Comparison of ENCODE assay signal across 8 cellular contexts in the genomic region with DNA sequence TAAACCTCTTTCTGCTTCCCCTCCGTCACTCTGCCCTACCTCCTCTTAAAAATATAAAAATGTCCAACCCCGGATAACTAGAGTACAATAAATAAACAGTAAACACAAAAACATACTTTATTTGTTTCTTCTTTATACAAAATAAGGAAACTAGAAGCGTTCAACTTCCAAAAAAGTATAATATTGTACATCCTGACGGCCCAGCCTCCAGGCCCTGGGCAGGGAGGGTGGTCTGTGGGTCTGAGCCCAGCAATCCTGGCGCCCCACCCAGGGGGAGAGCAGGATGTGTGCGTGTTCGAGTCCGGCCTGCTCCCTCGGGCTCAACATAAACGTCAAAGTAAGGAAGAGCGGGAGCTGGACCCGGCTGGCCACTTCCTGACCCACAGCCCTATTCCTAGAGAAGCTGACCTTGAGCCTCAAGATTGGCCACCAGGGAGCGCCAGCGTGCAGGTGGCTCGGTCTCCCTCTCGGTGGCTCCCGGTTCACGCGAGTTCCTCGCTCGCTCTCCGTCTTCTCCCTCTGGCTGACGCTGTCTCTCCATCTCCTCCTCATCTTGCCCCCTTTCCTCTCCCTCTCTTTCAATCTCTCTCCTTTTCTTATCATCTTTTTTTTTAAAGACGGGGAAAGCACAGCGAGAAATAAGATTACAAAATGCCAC. TPM values are rescaled to one million over a fixed set of nuclear protein-coding genes. Genes with fewer than 3 reads are reported as not detected.
DNase-seq lines count a peak whose midpoint lies in the region; ATAC-seq, FAIRE-seq and TF ChIP-seq lines count a peak whose summit lies in the region.

No MANE protein-coding gene starts in this region.

- H3K36me3 ChIP-seq in mammary epithelial cell (ENCODE audit: insufficient read depth, low read length) = no peaks in the 10 kb centered on the region
- no peaks in the 10 kb centered on the region for H3K36me3 ChIP-seq in kidney (ENCODE audit: control insufficient read depth in 1 of 2, insufficient read depth in 2 of 2, low read length in 2 of 2)

- no TSS peak for BruUV-seq in mammary epithelial cell (replicated peaks; lab: Mats Ljungman, UMichigan)

- intact Hi-C loops in mammary epithelial cell (cut with micrococcal nuclease) (loop anchor here (1.0 to 5.0 kb wide), 3 partner anchors 295 to 450 kb away; no protein-coding TSS in a partner anchor), kidney (cut with DNase I) (loop anchor here (10.0 kb wide), 1 partner anchor 453 kb away; no protein-coding TSS in a partner anchor)

- DNase-seq in SIG-M5 treated with dmso at 0.1 percent for 504 hours (lab: John Stamatoyannopoulos, UW; ENCODE audit: unreplicated experiment) = peak; percentile 55
- DNase-seq in SIG-M5 (lab: John Stamatoyannopoulos, UW) = no peak
- DNase-seq in NCI-H2107 treated with DMSO at 0.1 percent for 48 hours (lab: John Stamatoyannopoulos, UW; ENCODE audit: unreplicated experiment) = peak; percentile 61
- DNase-seq in mammary epithelial cell = peak; percentile 57
- peak; percentile 86 for DNase-seq in kidney
- peak; percentile 56 to 70 for DNase-seq in stimulated activated CD4-positive, alpha-beta T cell treated with anti-CD3 and anti-CD28 coated beads, Interleukin-1b, Interleukin-23, amount 100 ng/mL, for 4 hours (ENCODE audit: low read depth in 2 of 2)

- H2AFZ ChIP-seq in mammary epithelial cell (ENCODE audit: low read depth, low read length) = peak overlapping the region; percentile 57

- CTCF ChIA-PET in mammary epithelial cell (lab: Charles Lee; ENCODE audit: low non-redundant PET) = interaction anchor here (0.7 kb wide), 1 partner anchor 13 kb away, joined by 5 read pairs; no protein-coding TSS in a partner anchor

- in situ Hi-C loops in mammary epithelial cell (cut with MboI; ENCODE audit: low sequenced_read_pairs in 2 of 2) = loop anchor here (10.0 to 25.0 kb wide), 2 partner anchors 450 to 453 kb away; no protein-coding TSS in a partner anchor

- H3K4me3 ChIP-seq in WI38 (ENCODE audit: low read depth, low read length) (no peak overlapping the region), mammary epithelial cell (replicated peaks in 1 of 3; ENCODE audit: insufficient read depth in 1 of 3, low read depth in 2 of 3, low read length in 3 of 3) (peak overlapping the region in 2 of 3 experiments; percentile 27 to 31), kidney (ENCODE audit: low read length in 2 of 2) (no peak overlapping the region)

- H3K79me2 ChIP-seq in mammary epithelial cell (ENCODE audit: insufficient read depth, low read length) = no peaks in the 10 kb centered on the region

- no peak overlapping the region for H3K27ac ChIP-seq in mammary epithelial cell (ENCODE audit: insufficient read depth, low read depth, low read length)
- no peak overlapping the region for H3K27ac ChIP-seq in kidney (ENCODE audit: low read depth in 2 of 2, low read length in 2 of 2)

- H3K4me1 ChIP-seq in mammary epithelial cell (ENCODE audit: insufficient read depth, low read length) = peaks cover 11% of the 10 kb centered on the region
- peaks cover 0 to 11% of the 10 kb centered on the region in 2 donors for H3K4me1 ChIP-seq in kidney (ENCODE audit: control insufficient read depth in 1 of 2, insufficient read depth in 1 of 2, low read depth in 1 of 2, low read length in 2 of 2)

- TF ChIP-seq CTCF in WI38 (IDR thresholded peaks at IDR 0.05; ENCODE audit: low read depth, low read length) (peak; percentile 80), mammary epithelial cell (conservative IDR thresholded peaks at IDR 0.05 in 1 of 2, IDR thresholded peaks at IDR 0.05 in 1 of 2; ENCODE audit: extremely low read depth in 1 of 2, insufficient read depth in 1 of 2, low read depth in 1 of 2, low read length in 2 of 2) (peak; percentile 71 to 92), kidney (IDR thresholded peaks at IDR 0.05; ENCODE audit: borderline replicate concordance, extremely low read depth, insufficient read depth) (peak; percentile 59)

- H3K9ac ChIP-seq in mammary epithelial cell (ENCODE audit: insufficient read depth, low read length) (no peak overlapping the region), kidney (ENCODE audit: low read length in 2 of 2) (no peak overlapping the region)

- H3K9me3 ChIP-seq in mammary epithelial cell (replicated peaks; ENCODE audit: insufficient read depth, low read length) (no peaks in the 10 kb centered on the region), kidney (ENCODE audit: control insufficient read depth in 1 of 2, low read length in 2 of 2) (no peaks in the 10 kb centered on the region)

- ATAC-seq in HG02610 (IDR thresholded peaks at IDR 0.05; ENCODE audit: unreplicated experiment) = no peak

- no peaks in the 10 kb centered on the region for H4K20me1 ChIP-seq in mammary epithelial cell (ENCODE audit: insufficient read depth, low read length)

- WGBS in mammary epithelial cell (ENCODE audit: low coverage, missing lambda C conversion rate) = 22% methylated on average over 16 of the region's 25 CpGs

- peaks cover 49% of the 10 kb centered on the region for H3K27me3 ChIP-seq in mammary epithelial cell (ENCODE audit: insufficient read depth, low read length)

- FAIRE-seq in kidney (lab: Jason Lieb, UNC) = no peak

- peak overlapping the region; percentile 58 for H3K4me2 ChIP-seq in mammary epithelial cell (ENCODE audit: insufficient read depth, low read depth, low read length)

- dilution Hi-C loops in mammary epithelial cell (cut with HindIII; ENCODE audit: low sequenced_read_pairs) = no loop called here

RNA-seq across cellular contexts. Expression of a gene that starts 9.4 kb away (rescaled TPM):
- total RNA-seq in mammary epithelial cell = under 1 TPM; 0.49 to 0.67 TPM
- polyA plus RNA-seq in mammary epithelial cell = 0.17 TPM
- not detected for polyA minus RNA-seq in mammary epithelial cell
- total RNA-seq in kidney = not detected
- polyA plus RNA-seq in kidney (ENCODE audit: insufficient read depth, low read depth, low replicate concordance) = not detected

RNA-seq across cellular contexts. Expression of a gene that starts 40.1 kb away (rescaled TPM):
- total RNA-seq in mammary epithelial cell = 10 to 100 TPM in 1 of 2 donors, 1 to 10 TPM in 1; 5.7 to 10.8 TPM
- 6.1 TPM for polyA plus RNA-seq in mammary epithelial cell
- polyA minus RNA-seq in mammary epithelial cell = 4.7 TPM
- total RNA-seq in kidney = 22.8 TPM
- 116 TPM for polyA plus RNA-seq in kidney (ENCODE audit: insufficient read depth, low read depth, low replicate concordance)

RNA-seq across cellular contexts. Expression of a gene that starts 58.6 kb away (rescaled TPM):
- total RNA-seq in mammary epithelial cell = not detected
- polyA plus RNA-seq in mammary epithelial cell = not detected
- polyA minus RNA-seq in mammary epithelial cell = not detected
- total RNA-seq in kidney = 1.0 TPM
- not detected for polyA plus RNA-seq in kidney (ENCODE audit: insufficient read depth, low read depth, low replicate concordance)

Comparison
In these comparisons a context has a peak if more than half of its experiments do, and no peak if none do; other contexts are left out.
1. H3K4me3 ChIP-seq: peak in mammary epithelial cell (2 of 3); none in WI38 (single experiment) and kidney (0 of 2).
2. Peak in every context shown above with its lines, with median percentiles within 50 percentile points of each other: CTCF ChIP-seq.